ENCODE assay signal across 8 cellular contexts in genomic region chr1:206684478-206685255, GRCh38. TPM values are rescaled to one million over a fixed set of nuclear protein-coding genes. Genes with fewer than 3 reads are reported as not detected.
DNase-seq lines count a peak whose midpoint lies in the region; ATAC-seq and TF ChIP-seq lines count a peak whose summit lies in the region.

Gene MAPKAPK2 (plus strand): TSS chr1:206684905. CDS start chr1:206685230, 325 bp downstream.

- peak within 1 kb of the TSS; percentile 81 for H3K4me3 ChIP-seq in SK-N-MC

- TF ChIP-seq CTCF in omental fat pad (IDR thresholded peaks at IDR 0.05): no peak

- CTCF ChIA-PET in activated naive CD4-positive, alpha-beta T cell treated with anti-CD3 and anti-CD28 coated beads, Interleukin-2, amount 10 ng/mL, durations not matched to agents 7 days and 5 days (lab: Charles Lee): interaction anchor here (1.3 to 1.8 kb wide), 2 partner anchors 18 to 40 kb away, joined by 3 to 6 read pairs; no protein-coding TSS in a partner anchor

- H3K27ac ChIP-seq in SK-N-MC (no peak within 1 kb of the TSS), temporal lobe (ENCODE audit: low read depth, low read length) (peak within 1 kb of the TSS; percentile 30)

- H3K27me3 Mint-ChIP-seq in activated naive CD4-positive, alpha-beta T cell treated with anti-CD3 and anti-CD28 coated beads, Interleukin-2, amount 10 ng/mL, durations not matched to agents 7 days and 5 days: peaks cover 33% of the 10 kb centered on the region

- H3K9me3 Mint-ChIP-seq in activated naive CD4-positive, alpha-beta T cell treated with anti-CD3 and anti-CD28 coated beads, Interleukin-2, amount 10 ng/mL, durations not matched to agents 7 days and 5 days: no peaks in the 10 kb centered on the region

- peak; percentile 17 for TF ChIP-seq POLR2A in GM19193 (IDR thresholded peaks at IDR 0.05; ENCODE audit: extremely low read depth, insufficient read depth, insufficient read length)

- DNase-seq in AG20443 (ENCODE audit: low spot score) (peak; percentile 98), HuH-7 (ENCODE audit: low spot score) (peak; percentile 91), SK-N-MC (ENCODE audit: low read depth, low spot score) (no peak), glomerular endothelial cell (ENCODE audit: extremely low read depth, low read depth, low spot score) (no peak), omental fat pad (ENCODE audit: low spot score) (peak; percentile 78)
- peak; percentile 80 for DNase-seq in activated naive CD4-positive, alpha-beta T cell treated with anti-CD3 and anti-CD28 coated beads, Interleukin-2, amount 10 ng/mL, durations not matched to agents 7 days and 5 days

- peak within 1 kb of the TSS; percentile 99 for H3K4me3 Mint-ChIP-seq in activated naive CD4-positive, alpha-beta T cell treated with anti-CD3 and anti-CD28 coated beads, Interleukin-2, amount 10 ng/mL, durations not matched to agents 7 days and 5 days

- peak; percentile 79 for ATAC-seq in omental fat pad (ENCODE audit: low FRiP score)

- peaks cover 3% of the 10 kb centered on the region for H3K36me3 Mint-ChIP-seq in activated naive CD4-positive, alpha-beta T cell treated with anti-CD3 and anti-CD28 coated beads, Interleukin-2, amount 10 ng/mL, durations not matched to agents 7 days and 5 days

- peak within 1 kb of the TSS; percentile 99 for H3K27ac Mint-ChIP-seq in activated naive CD4-positive, alpha-beta T cell treated with anti-CD3 and anti-CD28 coated beads, Interleukin-2, amount 10 ng/mL, durations not matched to agents 7 days and 5 days

- H3K4me1 Mint-ChIP-seq in activated naive CD4-positive, alpha-beta T cell treated with anti-CD3 and anti-CD28 coated beads, Interleukin-2, amount 10 ng/mL, durations not matched to agents 7 days and 5 days: peaks cover 42% of the 10 kb centered on the region

- H3K36me3 ChIP-seq in SK-N-MC (ENCODE audit: insufficient read depth, low read length): no peaks in the 10 kb centered on the region

- no peaks in the 10 kb centered on the region for H3K9me3 ChIP-seq in SK-N-MC (ENCODE audit: low read depth, low read length)

- peak within 1 kb of the TSS; percentile 75 for H3K9ac ChIP-seq in SK-N-MC (ENCODE audit: insufficient read length)

RNA-seq across cellular contexts. Expression of gene MAPKAPK2, which starts in this region (rescaled TPM):
- 60.4 and 64.2 TPM in 2 replicates for total RNA-seq in glomerular endothelial cell
- 100 to 1,000 TPM in 1 of 4 donors, 10 to 100 TPM in 3; 52.0 to 151 (median 79.9) TPM for total RNA-seq in omental fat pad
- total RNA-seq in temporal lobe: 7.9 TPM

Comparison
In these comparisons a context has a peak if more than half of its experiments do, and no peak if none do; other contexts are left out.
1. DNase-seq: peak in AG20443 (single experiment), HuH-7 (single experiment), activated naive CD4-positive, alpha-beta T cell treated with anti-CD3 and anti-CD28 coated beads, Interleukin-2, amount 10 ng/mL, durations not matched to agents 7 days and 5 days (single experiment) and omental fat pad (single experiment); none in SK-N-MC (single experiment) and glomerular endothelial cell (single experiment).